ENCODE assay signal across 8 cellular contexts in the genomic region with DNA sequence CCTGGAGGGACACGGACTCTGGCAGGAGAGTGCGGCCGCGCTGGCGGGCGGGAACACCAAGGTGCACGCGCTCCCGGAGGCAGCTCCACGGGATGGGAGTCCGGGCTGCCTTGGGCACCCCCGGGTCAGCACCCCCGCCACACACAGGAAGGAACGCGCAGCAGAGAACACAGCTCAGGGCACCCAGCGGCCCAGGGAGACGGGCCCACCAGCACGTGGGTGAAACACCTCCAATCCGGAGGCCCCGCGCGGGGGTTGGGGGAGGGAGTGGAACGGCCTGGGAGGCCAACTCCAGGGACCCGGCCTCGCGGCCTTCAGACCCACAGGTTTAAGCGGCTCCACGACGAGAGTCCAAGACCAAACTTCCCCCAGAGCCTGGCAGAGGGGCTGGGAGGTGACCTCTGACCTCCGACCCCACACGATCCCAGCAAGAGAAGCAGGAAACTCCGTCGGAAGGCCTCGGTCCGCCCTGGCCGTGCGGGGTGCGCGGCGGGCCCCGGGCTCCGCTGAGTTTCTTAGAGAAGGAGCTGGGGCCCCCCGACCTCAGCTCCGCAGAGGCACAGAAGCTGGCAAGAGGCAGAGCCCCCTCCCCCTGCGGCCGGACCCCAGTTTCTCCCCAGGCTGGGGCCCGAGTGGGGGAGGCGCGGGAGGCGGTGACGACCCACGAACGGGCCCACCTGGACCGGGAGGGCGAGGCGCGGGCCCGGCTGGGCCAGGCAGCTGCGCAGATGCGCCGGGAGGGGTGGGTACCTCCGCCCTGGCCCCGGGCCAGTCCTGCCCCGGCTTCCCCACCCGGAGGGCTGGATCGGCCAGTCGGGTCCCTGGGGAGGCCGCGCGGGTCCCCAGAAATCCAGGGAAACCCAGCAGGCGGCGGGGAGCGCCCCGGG. TPM values are rescaled to one million over a fixed set of nuclear protein-coding genes. Genes with fewer than 3 reads are reported as not detected.
A peak's percentile ranks its signal among the peaks of the same experiment; 100 is the strongest.
DNase-seq lines count a peak whose midpoint lies in the region; ATAC-seq and TF ChIP-seq lines count a peak whose summit lies in the region.

No MANE protein-coding gene starts in this region.

- H3K27ac Mint-ChIP-seq in activated CD4-positive, alpha-beta T cell treated with anti-CD3 and anti-CD28 coated beads, Interleukin-2, amount 10 ng/mL, durations not matched to agents 24 days and 14 days, result no peak overlapping the region
- peak overlapping the region; percentile 79 for H3K27ac Mint-ChIP-seq in dendritic cell treated with granulocyte-macrophage colony-stimulating factor and Interleukin-4, amounts not matched to agents 40 ng/mL and 50 ng/mL, for 4 days

- no peaks in the 10 kb centered on the region for H3K9me3 Mint-ChIP-seq in activated CD4-positive, alpha-beta T cell treated with anti-CD3 and anti-CD28 coated beads, Interleukin-2, amount 10 ng/mL, durations not matched to agents 24 days and 14 days
- H3K9me3 Mint-ChIP-seq in dendritic cell treated with granulocyte-macrophage colony-stimulating factor and Interleukin-4, amounts not matched to agents 40 ng/mL and 50 ng/mL, for 4 days, result no peaks in the 10 kb centered on the region

- 65% methylated on average over 14 of the region's 74 CpGs for whole genome bisulfite sequencing in SK-N-SH (ENCODE audit: low lambda C conversion rate)
- 3% methylated on average over 74 of the region's 74 CpGs for WGBS in liver

- peak overlapping the region; percentile 91 for H3K4me2 ChIP-seq in SK-N-SH

- POLR2A ChIA-PET in SK-N-SH (lab: Yijun Ruan, JAX), result no interaction called here

- H3K4me1 Mint-ChIP-seq in activated CD4-positive, alpha-beta T cell treated with anti-CD3 and anti-CD28 coated beads, Interleukin-2, amount 10 ng/mL, durations not matched to agents 24 days and 14 days, result peaks cover 4% of the 10 kb centered on the region
- H3K4me1 Mint-ChIP-seq in dendritic cell treated with granulocyte-macrophage colony-stimulating factor and Interleukin-4, amounts not matched to agents 40 ng/mL and 50 ng/mL, for 4 days (ENCODE audit: low read depth), result peaks cover 65% of the 10 kb centered on the region

- H3K27me3 ChIP-seq in SK-N-SH (ENCODE audit: insufficient read depth), result no peaks in the 10 kb centered on the region
- H3K27me3 ChIP-seq in liver (ENCODE audit: control insufficient read depth in 4 of 4, insufficient read depth in 4 of 4, low read length in 3 of 4), result no peaks in the 10 kb centered on the region

- peak; percentile 78 for DNase-seq in SK-N-SH
- DNase-seq in activated CD4-positive, alpha-beta T cell treated with anti-CD3 and anti-CD28 coated beads, Interleukin-2, amount 10 ng/mL, durations not matched to agents 24 days and 14 days, result peak; percentile 77
- DNase-seq in stimulated activated CD4-positive, alpha-beta T cell treated with anti-CD3 and anti-CD28 coated beads, TNF-alpha, amount 100 ng/mL, for 48 hours (ENCODE audit: low read depth in 3 of 3), result peak in 2 of 3 donors; percentile 47 to 67
- DNase-seq in NCI-H187 (lab: John Stamatoyannopoulos, UW), result no peak
- DNase-seq in OCI-M1 (lab: John Stamatoyannopoulos, UW), result no peak

- H3K27ac ChIP-seq in SK-N-SH (ENCODE audit: low read depth in 2 of 2, low read length in 1 of 2), result peak overlapping the region in 1 of 2 experiments; percentile 6; a peak in 2 of 4 replicates
- H3K27ac ChIP-seq in liver (ENCODE audit: low read depth in 1 of 2, low read length in 2 of 2), result peak overlapping the region; percentile 75 to 79

- H3K36me3 ChIP-seq in SK-N-SH (replicated peaks in 1 of 2; ENCODE audit: control insufficient read depth in 1 of 2, insufficient read depth in 2 of 2, low read length in 1 of 2), result peaks cover 0 to 2% of the 10 kb centered on the region in 2 experiments
- H3K36me3 ChIP-seq in liver (ENCODE audit: control insufficient read depth in 4 of 4, insufficient read depth in 3 of 4, low read depth in 1 of 4, low read length in 3 of 4), result no peaks in the 10 kb centered on the region

- intact Hi-C loops in activated CD4-positive, alpha-beta T cell treated with anti-CD3 and anti-CD28 coated beads, Interleukin-2, amount 10 ng/mL, durations not matched to agents 24 days and 14 days (cut with micrococcal nuclease), result loop anchor here (2.0 kb wide), 1 partner anchor 25 kb away; a partner anchor contains a TSS
- intact Hi-C loops in dendritic cell treated with granulocyte-macrophage colony-stimulating factor and Interleukin-4, amounts not matched to agents 40 ng/mL and 50 ng/mL, for 4 days (cut with micrococcal nuclease), result loop anchor here (2.0 to 5.0 kb wide), 3 partner anchors 17 to 47 kb away; a partner anchor contains a TSS

- no peak for TF ChIP-seq RAD21 in SK-N-SH (IDR thresholded peaks at IDR 0.05; ENCODE audit: low read length)
- peak in 1 of 2 donors; percentile 21 for TF ChIP-seq RAD21 in liver (IDR thresholded peaks at IDR 0.05)

- H3K9me2 ChIP-seq in SK-N-SH, result no peaks in the 10 kb centered on the region

- no peak overlapping the region for H2AFZ ChIP-seq in SK-N-SH (ENCODE audit: low read depth)

- H3K27me3 Mint-ChIP-seq in activated CD4-positive, alpha-beta T cell treated with anti-CD3 and anti-CD28 coated beads, Interleukin-2, amount 10 ng/mL, durations not matched to agents 24 days and 14 days, result peaks cover 15% of the 10 kb centered on the region
- peaks cover 21% of the 10 kb centered on the region for H3K27me3 Mint-ChIP-seq in dendritic cell treated with granulocyte-macrophage colony-stimulating factor and Interleukin-4, amounts not matched to agents 40 ng/mL and 50 ng/mL, for 4 days

- H3K36me3 Mint-ChIP-seq in activated CD4-positive, alpha-beta T cell treated with anti-CD3 and anti-CD28 coated beads, Interleukin-2, amount 10 ng/mL, durations not matched to agents 24 days and 14 days (ENCODE audit: low read depth), result no peaks in the 10 kb centered on the region
- H3K36me3 Mint-ChIP-seq in dendritic cell treated with granulocyte-macrophage colony-stimulating factor and Interleukin-4, amounts not matched to agents 40 ng/mL and 50 ng/mL, for 4 days (ENCODE audit: low read depth), result peaks cover 28% of the 10 kb centered on the region

- no peak for ATAC-seq in SK-N-SH treated with all-trans-retinoic acid at 6 μM for 48 hours

- H3K9ac ChIP-seq in SK-N-SH (peak overlapping the region; percentile 67), liver (ENCODE audit: low read depth in 1 of 2, low read length in 2 of 2) (peak overlapping the region; percentile 51 to 68)

- no peak for TF ChIP-seq CTCF in SK-N-SH (IDR thresholded peaks at IDR 0.05)
- no peak for TF ChIP-seq CTCF in liver (IDR thresholded peaks at IDR 0.05; ENCODE audit: low read depth, low read length, missing input control)

- H3F3A ChIP-seq in SK-N-SH (replicated peaks; ENCODE audit: insufficient read depth), result peaks cover 10% of the 10 kb centered on the region

- H3K4me3 ChIP-seq in SK-N-SH (ENCODE audit: low read depth in 2 of 2, low read length in 1 of 2) (peak overlapping the region; percentile 75 to 78), liver (ENCODE audit: low read depth in 1 of 3, low read length in 3 of 3) (peak overlapping the region; percentile 51 to 93 (median 80))

- CTCF ChIA-PET in SK-N-SH (lab: Yijun Ruan, JAX), result interaction anchor here (0.8 to 3.2 kb wide), 8 partner anchors 11 to 127 kb away, joined by 3 to 18 read pairs (median 6); a partner anchor contains a TSS

- H3K4me1 ChIP-seq in SK-N-SH (ENCODE audit: control insufficient read depth in 1 of 2, insufficient read depth in 2 of 2, low read depth in 1 of 2, low read length in 1 of 2) (peaks cover 31 to 32% of the 10 kb centered on the region in 2 experiments; a peak in 3 of 4 replicates), liver (ENCODE audit: control insufficient read depth in 4 of 4, insufficient read depth in 4 of 4, low read length in 3 of 4) (peaks cover 17 to 50% (median 31%) of the 10 kb centered on the region in 4 donors)

- peaks cover 47% of the 10 kb centered on the region for H4K20me1 ChIP-seq in SK-N-SH (ENCODE audit: insufficient read depth)

- TF ChIP-seq EP300 in SK-N-SH (IDR thresholded peaks at IDR 0.05; ENCODE audit: borderline replicate concordance in 1 of 2, low read depth in 1 of 2, low read length in 1 of 2), result no peak

- no peaks in the 10 kb centered on the region for H3K9me3 ChIP-seq in SK-N-SH
- H3K9me3 ChIP-seq in liver (ENCODE audit: control insufficient read depth in 4 of 4, low read length in 3 of 4), result no peaks in the 10 kb centered on the region

- H3K79me2 ChIP-seq in SK-N-SH (ENCODE audit: insufficient read depth), result peaks cover 59% of the 10 kb centered on the region

- H3K4me3 Mint-ChIP-seq in activated CD4-positive, alpha-beta T cell treated with anti-CD3 and anti-CD28 coated beads, Interleukin-2, amount 10 ng/mL, durations not matched to agents 24 days and 14 days, result peak overlapping the region; percentile 68
- peak overlapping the region; percentile 86 for H3K4me3 Mint-ChIP-seq in dendritic cell treated with granulocyte-macrophage colony-stimulating factor and Interleukin-4, amounts not matched to agents 40 ng/mL and 50 ng/mL, for 4 days

TF ChIP-seq in SK-N-SH, 30 proteins besides CTCF, POLR2A, EP300 and RAD21 (continues in another document):
- TF ChIP-seq CHD2 (IDR thresholded peaks at IDR 0.05; ENCODE audit: low read length, partially characterized antibody), result no peak
- TF ChIP-seq GABPA (IDR thresholded peaks at IDR 0.05; ENCODE audit: low read depth), result no peak
- no peak for TF ChIP-seq RXRA (IDR thresholded peaks at IDR 0.05; ENCODE audit: borderline replicate concordance, low read depth)

TF ChIP-seq in SK-N-SH treated with all-trans-retinoic acid at 6 μM for 48 hours, 23 proteins besides CTCF, POLR2A, EP300 and RAD21 (continues in another document):
- TF ChIP-seq RARB (CRISPR knock-in tag; IDR thresholded peaks at IDR 0.05) (no peak), BACH2 (CRISPR knock-in tag; IDR thresholded peaks at IDR 0.05; ENCODE audit: borderline replicate concordance) (no peak), ESRRG (CRISPR knock-in tag; IDR thresholded peaks at IDR 0.05) (no peak), GLIS3 (CRISPR knock-in tag; IDR thresholded peaks at IDR 0.05) (no peak)

TF ChIP-seq in liver, 16 proteins besides CTCF, POLR2A, EP300 and RAD21 (continues in another document):
- TF ChIP-seq FOXA2 (IDR thresholded peaks at IDR 0.05) (no peak), JUND (IDR thresholded peaks at IDR 0.05) (no peak)

RNA-seq across cellular contexts. Expression of a gene that starts 0.9 kb away (rescaled TPM):
- 18.4 and 22.1 TPM in 2 replicates for polyA plus RNA-seq in SK-N-SH (2012; rRNA removed)
- polyA plus RNA-seq in SK-N-SH (2012; cell fraction: cytosol; rRNA removed), result 11.0 and 14.6 TPM in 2 replicates
- 32.2 and 32.4 TPM in 2 replicates for polyA plus RNA-seq in SK-N-SH (2012; cell fraction: nucleus; rRNA removed)
- 3.2 and 3.6 TPM in 2 replicates for total RNA-seq in activated CD4-positive, alpha-beta T cell treated with anti-CD3 and anti-CD28 coated beads, Interleukin-2, amount 10 ng/mL, durations not matched to agents 24 days and 14 days
- 10 to 100 TPM in 1 of 2 donors, 1 to 10 TPM in 1; 6.7 to 17.8 TPM for total RNA-seq in liver
- polyA plus RNA-seq in liver, result 10 to 100 TPM in 1 of 2 donors, 1 to 10 TPM in 1; 4.8 to 10.8 TPM

RNA-seq across cellular contexts. Expression of a gene that starts 24.4 kb away (rescaled TPM):
- polyA plus RNA-seq in SK-N-SH (2012; rRNA removed), result 22.1 and 25.9 TPM in 2 replicates
- polyA plus RNA-seq in SK-N-SH (2012; cell fraction: cytosol; rRNA removed), result 14.6 and 21.9 TPM in 2 replicates
- 31.1 and 36.2 TPM in 2 replicates for polyA plus RNA-seq in SK-N-SH (2012; cell fraction: nucleus; rRNA removed)
- total RNA-seq in activated CD4-positive, alpha-beta T cell treated with anti-CD3 and anti-CD28 coated beads, Interleukin-2, amount 10 ng/mL, durations not matched to agents 24 days and 14 days, result 49.8 and 52.7 TPM in 2 replicates
- total RNA-seq in liver, result 10 to 100 TPM; 16.1 to 18.2 TPM
- 10 to 100 TPM in 1 of 2 donors, 1 to 10 TPM in 1; 6.7 to 19.5 TPM for polyA plus RNA-seq in liver

Comparison
In these comparisons a context has a peak if more than half of its experiments do, and no peak if none do; other contexts are left out.
1. DNase-seq: peak in SK-N-SH (single experiment), activated CD4-positive, alpha-beta T cell treated with anti-CD3 and anti-CD28 coated beads, Interleukin-2, amount 10 ng/mL, durations not matched to agents 24 days and 14 days (single experiment) and stimulated activated CD4-positive, alpha-beta T cell treated with anti-CD3 and anti-CD28 coated beads, TNF-alpha, amount 100 ng/mL, for 48 hours (2 of 3); none in NCI-H187 (0 of 2) and OCI-M1 (single experiment).